Comparison of ENCODE assay signal across 8 cellular contexts in the genomic region with DNA sequence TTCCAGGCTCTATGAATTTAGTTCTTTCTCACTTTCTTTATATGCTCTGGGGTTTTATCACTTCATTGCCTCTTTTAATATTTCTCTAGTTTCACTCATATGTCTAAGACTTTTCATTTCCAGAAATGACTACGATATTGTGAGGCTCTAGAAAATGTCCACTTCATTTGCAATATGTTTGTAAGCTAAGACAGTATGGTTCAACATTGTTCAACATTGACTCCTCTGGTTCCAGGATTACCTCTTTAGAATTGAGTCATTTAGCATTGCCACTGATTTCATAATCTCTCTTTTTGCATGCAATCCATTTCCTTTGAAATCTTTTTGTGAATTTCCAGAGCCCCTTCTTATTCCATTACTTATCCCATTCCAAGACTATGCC. TPM values are rescaled to one million over a fixed set of nuclear protein-coding genes. Genes with fewer than 3 reads are reported as not detected.
DNase-seq lines count a peak whose midpoint lies in the region; ATAC-seq and TF ChIP-seq lines count a peak whose summit lies in the region.
"Had no signal": no experiment of that assay in that cellular context is flagged by ENCODE, and none has a peak within 500 bp of the region (broad histone marks: within the 10 kb centered on the region; RNA-seq: fewer than 3 reads in every experiment).

No MANE protein-coding gene starts in this region.

- H3K36me3 ChIP-seq in SJSA1 (no peaks in the 10 kb centered on the region), mesenchymal stem cell (ENCODE audit: control insufficient read depth in 1 of 2, insufficient read depth in 2 of 2, low read depth in 1 of 2, low read length in 2 of 2) (no peaks in the 10 kb centered on the region), heart right ventricle (no peaks in the 10 kb centered on the region)

- H2BK5ac ChIP-seq in mesenchymal stem cell (ENCODE audit: low read depth, low read length, poor library complexity, severe bottlenecking), result no peak overlapping the region

- no peak overlapping the region for H4K8ac ChIP-seq in mesenchymal stem cell (ENCODE audit: low read length)

- no peak overlapping the region for H2AFZ ChIP-seq in mesenchymal stem cell (ENCODE audit: low read depth, low read length)

- intact Hi-C loops in heart right ventricle (cut with DNase I) (loop anchor here in 5 of 10 donors (5.0 to 10.0 kb wide), 5 partner anchors 33 to 148 kb away; a partner anchor contains a TSS), posterior cingulate gyrus (cut with DNase I) (no loop called here)

- no peak overlapping the region for H2BK15ac ChIP-seq in mesenchymal stem cell (ENCODE audit: low read depth, poor library complexity, severe bottlenecking)

- peak overlapping the region; percentile 93 for H3K9ac ChIP-seq in mesenchymal stem cell (ENCODE audit: low read length)

- no peaks in the 10 kb centered on the region for H3K27me3 ChIP-seq in SJSA1 (replicated peaks)
- no peaks in the 10 kb centered on the region for H3K27me3 ChIP-seq in mesenchymal stem cell (ENCODE audit: control insufficient read depth in 1 of 2, insufficient read depth in 1 of 2, low read length in 2 of 2)
- H3K27me3 ChIP-seq in heart right ventricle, result no peaks in the 10 kb centered on the region

- no peak overlapping the region for H2BK12ac ChIP-seq in mesenchymal stem cell (ENCODE audit: low read length in 2 of 2)

- DNase-seq in SJSA1 (ENCODE audit: low read depth in 1 of 2, low spot score in 2 of 2), result peak in 1 of 2 experiments; percentile 78
- DNase-seq in mesenchymal stem cell, result peak; percentile 95
- no peak for DNase-seq in heart right ventricle
- no peak for DNase-seq in posterior cingulate gyrus
- no peak for DNase-seq in hypothalamus (lab: John Stamatoyannopoulos, UW)
- DNase-seq: activated B cell treated with CpG ODN at 0.5 μM for 24 hours had no signal

- no peak overlapping the region for H4K91ac ChIP-seq in mesenchymal stem cell (ENCODE audit: low read length)

- no peak overlapping the region for H3K4ac ChIP-seq in mesenchymal stem cell (ENCODE audit: low read depth in 1 of 2, low read length in 2 of 2)

- ATAC-seq in GM19023 (IDR thresholded peaks at IDR 0.05; ENCODE audit: unreplicated experiment) (peak; percentile 79), HG02884 (IDR thresholded peaks at IDR 0.05; ENCODE audit: unreplicated experiment) (peak; percentile 92), heart right ventricle (no peak)

- H3K4me3 ChIP-seq in SJSA1 (no peak overlapping the region), mesenchymal stem cell (ENCODE audit: insufficient read depth in 1 of 2, low read depth in 1 of 2, low read length in 2 of 2) (peak overlapping the region in 1 of 2 experiments; percentile 52), heart right ventricle (no peak overlapping the region)

- H3K4me1 ChIP-seq in SJSA1 (replicated peaks), result peaks cover 35% of the 10 kb centered on the region
- peaks cover 11% of the 10 kb centered on the region for H3K4me1 ChIP-seq in mesenchymal stem cell (ENCODE audit: control insufficient read depth, insufficient read depth, low read depth, low read length)
- H3K4me1 ChIP-seq in heart right ventricle, result peaks cover 0 to 24% (median 15%) of the 10 kb centered on the region in 9 donors

- no CpG with 5 or more reads among the region's 1 CpG for WGBS in mesenchymal stem cell
- 77 to 90% methylated on average over 1 of the region's 1 CpG for WGBS in heart right ventricle, 2 donors

- no peak overlapping the region for H3K4me2 ChIP-seq in mesenchymal stem cell (ENCODE audit: low read length, poor library complexity, severe bottlenecking)

- no peak overlapping the region for H2AK5ac ChIP-seq in mesenchymal stem cell (ENCODE audit: low read length, severe bottlenecking)

- H3K79me1 ChIP-seq in mesenchymal stem cell (replicated peaks; ENCODE audit: low read length, poor library complexity, severe bottlenecking), result no peaks in the 10 kb centered on the region

- no peak overlapping the region for H3K18ac ChIP-seq in mesenchymal stem cell (ENCODE audit: low read depth in 1 of 2, low read length in 2 of 2)

- no peak overlapping the region for H3K14ac ChIP-seq in mesenchymal stem cell (ENCODE audit: low read length in 2 of 2)

- no peak overlapping the region for H3K23ac ChIP-seq in mesenchymal stem cell (ENCODE audit: low read length in 2 of 2)

- H3K9me3 ChIP-seq in SJSA1 (replicated peaks), result no peaks in the 10 kb centered on the region
- no peaks in the 10 kb centered on the region for H3K9me3 ChIP-seq in mesenchymal stem cell (ENCODE audit: control insufficient read depth, low read length)
- H3K9me3 ChIP-seq in heart right ventricle, result no peaks in the 10 kb centered on the region

- no peak for TF ChIP-seq CTCF in heart right ventricle (IDR thresholded peaks at IDR 0.05)

- H3K27ac ChIP-seq in SJSA1, result peak overlapping the region; percentile 96
- peak overlapping the region; percentile 57 for H3K27ac ChIP-seq in mesenchymal stem cell (ENCODE audit: low read length, poor library complexity, severe bottlenecking)
- peak overlapping the region in 1 of 10 donors; percentile 0 for H3K27ac ChIP-seq in heart right ventricle

- H2BK120ac ChIP-seq in mesenchymal stem cell (ENCODE audit: low read depth, low read length), result no peak overlapping the region

RNA-seq across cellular contexts. Expression of a gene that starts 32.3 kb away (rescaled TPM):
- 2.9 and 3.3 TPM in 2 replicates for total RNA-seq in SJSA1 (2014; rRNA removed; shearing (Covaris generic))
- polyA plus RNA-seq in mesenchymal stem cell (2013, experiment 1 of 2), result 3.6 TPM
- 3.7 TPM for polyA plus RNA-seq in mesenchymal stem cell (2013, experiment 2 of 2)
- total RNA-seq in heart right ventricle, result 10 to 100 TPM in 1 of 10 donors, 1 to 10 TPM in 9; 3.3 to 13.3 (median 5.2) TPM
- 1 to 10 TPM; 1.1 to 3.9 TPM for polyA plus RNA-seq in heart right ventricle

Comparison
In these comparisons a context has a peak if more than half of its experiments do, and no peak if none do; other contexts are left out.
1. ATAC-seq: peak in GM19023 (single experiment) and HG02884 (single experiment); none in heart right ventricle (0 of 8).